Comparison of ENCODE assay signal across 1 cellular context in genomic region chr10:33274096-33274785, GRCh38.
TF ChIP-seq lines count a peak whose summit lies in the region.

No MANE protein-coding gene starts in this region.

TF ChIP-seq in GM23338, 12 proteins besides CTCF, POLR2A, EP300 and RAD21 (continued from another document):
- TF ChIP-seq, protein P1, sequence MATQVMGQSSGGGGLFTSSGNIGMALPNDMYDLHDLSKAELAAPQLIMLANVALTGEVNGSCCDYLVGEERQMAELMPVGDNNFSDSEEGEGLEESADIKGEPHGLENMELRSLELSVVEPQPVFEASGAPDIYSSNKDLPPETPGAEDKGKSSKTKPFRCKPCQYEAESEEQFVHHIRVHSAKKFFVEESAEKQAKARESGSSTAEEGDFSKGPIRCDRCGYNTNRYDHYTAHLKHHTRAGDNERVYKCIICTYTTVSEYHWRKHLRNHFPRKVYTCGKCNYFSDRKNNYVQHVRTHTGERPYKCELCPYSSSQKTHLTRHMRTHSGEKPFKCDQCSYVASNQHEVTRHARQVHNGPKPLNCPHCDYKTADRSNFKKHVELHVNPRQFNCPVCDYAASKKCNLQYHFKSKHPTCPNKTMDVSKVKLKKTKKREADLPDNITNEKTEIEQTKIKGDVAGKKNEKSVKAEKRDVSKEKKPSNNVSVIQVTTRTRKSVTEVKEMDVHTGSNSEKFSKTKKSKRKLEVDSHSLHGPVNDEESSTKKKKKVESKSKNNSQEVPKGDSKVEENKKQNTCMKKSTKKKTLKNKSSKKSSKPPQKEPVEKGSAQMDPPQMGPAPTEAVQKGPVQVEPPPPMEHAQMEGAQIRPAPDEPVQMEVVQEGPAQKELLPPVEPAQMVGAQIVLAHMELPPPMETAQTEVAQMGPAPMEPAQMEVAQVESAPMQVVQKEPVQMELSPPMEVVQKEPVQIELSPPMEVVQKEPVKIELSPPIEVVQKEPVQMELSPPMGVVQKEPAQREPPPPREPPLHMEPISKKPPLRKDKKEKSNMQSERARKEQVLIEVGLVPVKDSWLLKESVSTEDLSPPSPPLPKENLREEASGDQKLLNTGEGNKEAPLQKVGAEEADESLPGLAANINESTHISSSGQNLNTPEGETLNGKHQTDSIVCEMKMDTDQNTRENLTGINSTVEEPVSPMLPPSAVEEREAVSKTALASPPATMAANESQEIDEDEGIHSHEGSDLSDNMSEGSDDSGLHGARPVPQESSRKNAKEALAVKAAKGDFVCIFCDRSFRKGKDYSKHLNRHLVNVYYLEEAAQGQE (IDR thresholded peaks at IDR 0.05; ENCODE audit: unreplicated experiment), result no peak
- TF ChIP-seq NANOG (IDR thresholded peaks at IDR 0.05; ENCODE audit: borderline replicate concordance), result no peak
